Comparison of ENCODE assay signal across 8 cellular contexts in genomic region chr17:79844869-79845600, GRCh38. TPM values are rescaled to one million over a fixed set of nuclear protein-coding genes. Genes with fewer than 3 reads are reported as not detected.
A peak's percentile ranks its signal among the peaks of the same experiment; 100 is the strongest.
DNase-seq lines count a peak whose midpoint lies in the region; ATAC-seq and TF ChIP-seq lines count a peak whose summit lies in the region.

No MANE protein-coding gene starts in this region.

- no peaks in the 10 kb centered on the region for H3K36me3 ChIP-seq in psoas muscle (ENCODE audit: insufficient read depth in 1 of 2, low read depth in 1 of 2)

- DNase-seq in NCI-H82 (lab: John Stamatoyannopoulos, UW) (peak; percentile 72), NCI-H82 treated with DMSO at 0.1 percent for 48 hours (lab: John Stamatoyannopoulos, UW; ENCODE audit: unreplicated experiment) (no peak), NCI-H2171 treated with DMSO at 0.1 percent for 48 hours (lab: John Stamatoyannopoulos, UW) (peak; percentile 28), Right ventricle myocardium superior (peak; percentile 71), psoas muscle (peak; percentile 59 to 74)
- DNase-seq in activated effector memory CD4-positive, alpha-beta T cell treated with anti-CD3 and anti-CD28 coated beads, Interleukin-2, amount 50 U/mL, for 16 hours: peak; percentile 82

- peaks cover 28% of the 10 kb centered on the region for H3K4me1 ChIP-seq in psoas muscle

- ATAC-seq in Right ventricle myocardium superior (ENCODE audit: poor library complexity): peak; percentile 80
- peak; percentile 68 to 81 (median 72) for ATAC-seq in psoas muscle
- ATAC-seq in GM18505 (IDR thresholded peaks at IDR 0.05; ENCODE audit: unreplicated experiment): no peak
- ATAC-seq in HG03135 (IDR thresholded peaks at IDR 0.05; ENCODE audit: unreplicated experiment): no peak

- peak; percentile 67 for TF ChIP-seq CTCF in psoas muscle (IDR thresholded peaks at IDR 0.05)

- 10 to 18% (median 16%) methylated on average over 25 to 38 of the region's 38 CpGs for WGBS in psoas muscle, 3 donors

- no peak for TF ChIP-seq POLR2A in GM18505 (IDR thresholded peaks at IDR 0.05; ENCODE audit: borderline replicate concordance, extremely low read depth, insufficient read depth, insufficient read length)

- peak overlapping the region; percentile 12 for H3K27ac ChIP-seq in psoas muscle

- H3K27me3 ChIP-seq in psoas muscle (ENCODE audit: insufficient read depth in 3 of 3, low read length in 2 of 3): peaks cover 0 to 94% (median 29%) of the 10 kb centered on the region in 3 donors

- intact Hi-C loops in Right ventricle myocardium superior (cut with DNase I) (loop anchor here (5.0 to 10.0 kb wide), 3 partner anchors 48 to 130 kb away; partner anchors contain the start of gene CBX8), psoas muscle (cut with DNase I) (loop anchor here (5.0 to 10.0 kb wide), 4 partner anchors 48 to 150 kb away; partner anchors contain the start of gene CBX8 (in 1 of the 2))

- peak overlapping the region; percentile 73 for H3K4me3 ChIP-seq in psoas muscle

- no peaks in the 10 kb centered on the region for H3K9me3 ChIP-seq in psoas muscle

RNA-seq across cellular contexts. Expression of gene CBX4, which starts 5.8 kb away (rescaled TPM):
- 25.6 TPM for total RNA-seq in Right ventricle myocardium superior
- total RNA-seq in psoas muscle: 1 to 10 TPM; 2.5 to 7.8 (median 4.6) TPM
- polyA plus RNA-seq in psoas muscle: 1 to 10 TPM; 1.9 to 3.6 (median 2.4) TPM

RNA-seq across cellular contexts. Expression of gene CBX8, which starts 48.2 kb away (rescaled TPM):
- total RNA-seq in Right ventricle myocardium superior (6.2 TPM), psoas muscle (1 to 10 TPM in 3 of 4 donors, under 1 TPM in 1; 0.40 to 3.3 (median 1.2) TPM)
- 1 to 10 TPM; 1.3 to 3.5 (median 1.3) TPM for polyA plus RNA-seq in psoas muscle

Comparison
In these comparisons a context has a peak if more than half of its experiments do, and no peak if none do; other contexts are left out.
1. ATAC-seq: peak in Right ventricle myocardium superior (single experiment) and psoas muscle (4 of 4); none in GM18505 (single experiment) and HG03135 (single experiment).